8 cellular contexts compared by ENCODE assay signal in the genomic region with DNA sequence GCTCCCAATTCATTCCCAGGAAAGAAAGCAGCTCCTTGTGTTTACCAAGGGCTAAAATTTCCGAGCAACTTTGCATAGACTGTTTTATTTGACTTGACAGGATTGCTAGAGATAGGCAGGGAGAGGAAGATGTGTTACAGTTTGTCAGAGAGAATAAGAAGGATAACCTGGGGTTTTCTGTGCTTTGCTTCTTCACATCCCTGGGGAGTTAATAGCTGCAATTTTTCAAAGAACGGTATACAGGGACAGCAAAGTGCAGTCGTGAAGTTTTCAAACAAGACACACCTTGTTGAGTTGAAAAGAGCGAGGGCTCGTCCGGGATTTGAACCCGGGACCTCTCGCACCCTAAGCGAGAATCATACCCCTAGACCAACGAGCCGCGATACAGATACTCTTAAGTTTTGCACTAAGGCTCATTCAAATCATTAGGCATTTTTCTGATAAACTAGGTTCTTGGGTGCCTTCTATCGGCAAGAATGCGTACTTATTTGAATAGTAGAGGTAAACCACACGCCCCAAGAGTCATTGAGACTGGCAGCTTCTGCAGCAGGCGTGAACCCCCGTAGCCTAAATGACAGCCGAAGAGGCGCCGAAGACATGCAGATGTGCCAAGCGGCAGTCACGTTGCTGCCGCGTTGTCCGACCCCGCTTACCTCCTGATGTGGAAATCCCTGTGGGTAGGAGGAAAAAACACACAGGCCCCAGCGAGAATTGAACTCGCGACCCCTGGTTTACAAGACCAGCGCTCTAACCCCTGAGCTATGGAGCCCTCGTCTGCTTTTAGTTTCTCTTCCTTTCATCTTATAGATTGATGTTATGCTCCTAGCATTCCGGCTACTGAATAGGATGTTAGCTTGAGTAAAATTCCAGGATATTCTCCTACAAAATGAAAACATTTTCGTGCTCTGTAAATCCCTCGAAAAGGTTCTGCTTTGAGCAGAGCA. TPM values are rescaled to one million over a fixed set of nuclear protein-coding genes. Genes with fewer than 3 reads are reported as not detected.
DNase-seq lines count a peak whose midpoint lies in the region; ATAC-seq and TF ChIP-seq lines count a peak whose summit lies in the region.

No MANE protein-coding gene starts in this region.

- H3K27me3 ChIP-seq in HUES64 (ENCODE audit: insufficient read depth, low read length) (no peaks in the 10 kb centered on the region), OCI-LY3 (ENCODE audit: low read depth, low read length) (peaks cover 10% of the 10 kb centered on the region), mucosa of stomach (ENCODE audit: control insufficient read depth, insufficient read depth, low read length) (no peaks in the 10 kb centered on the region)

- DNase-seq in DMS 273 (lab: John Stamatoyannopoulos, UW; ENCODE audit: unreplicated experiment) (peak; percentile 98), activated T-cell treated with anti-CD3 and anti-CD28 coated beads for 4 hours (peak; percentile 79)
- DNase-seq in stimulated activated CD8-positive, alpha-beta memory T cell treated with anti-CD3 and anti-CD28 coated beads, Interleukin-4, amount 100 ng/mL, for 48 hours: peak; percentile 89

- peak overlapping the region; percentile 44; the same call in 1 of the 2 replicates for H3K27ac ChIP-seq in HUES64 (ENCODE audit: low read depth, low read length)
- peak overlapping the region; percentile 76 for H3K27ac ChIP-seq in OCI-LY3 (ENCODE audit: low read length)

- peak overlapping the region; percentile 87 for H3K4me2 ChIP-seq in OCI-LY3 (ENCODE audit: low read length)

- ATAC-seq in GM21528 (IDR thresholded peaks at IDR 0.05; ENCODE audit: low FRiP score, unreplicated experiment): peak; percentile 64
- ATAC-seq in esophagus mucosa: peak; percentile 88

- H3K9me3 ChIP-seq in HUES64 (ENCODE audit: insufficient read depth, low read depth, low read length) (no peaks in the 10 kb centered on the region), OCI-LY3 (ENCODE audit: insufficient read depth, low read length) (no peaks in the 10 kb centered on the region), mucosa of stomach (ENCODE audit: control insufficient read depth, low read length) (no peaks in the 10 kb centered on the region)

- TF ChIP-seq CTCF in OCI-LY3 (IDR thresholded peaks at IDR 0.05; ENCODE audit: low read depth, low read length): peak; percentile 64

- H3K9ac ChIP-seq in HUES64 (ENCODE audit: low read depth, low read length): peak overlapping the region; percentile 69
- peak overlapping the region; percentile 66 for H3K9ac ChIP-seq in OCI-LY3 (ENCODE audit: low read length)
- peak overlapping the region; percentile 72 for H3K9ac ChIP-seq in mucosa of stomach (ENCODE audit: low read length)

- H3K79me2 ChIP-seq in OCI-LY3 (ENCODE audit: low read length): no peaks in the 10 kb centered on the region

- peaks cover 11% of the 10 kb centered on the region for H3K4me1 ChIP-seq in HUES64 (ENCODE audit: insufficient read depth, low read length)
- H3K4me1 ChIP-seq in OCI-LY3 (ENCODE audit: low read length): peaks cover 48% of the 10 kb centered on the region
- no peaks in the 10 kb centered on the region for H3K4me1 ChIP-seq in mucosa of stomach (ENCODE audit: control insufficient read depth, insufficient read depth, low read length)

- H2AFZ ChIP-seq in OCI-LY3 (ENCODE audit: low read depth, low read length): peak overlapping the region; percentile 71

- H4K20me1 ChIP-seq in OCI-LY3 (ENCODE audit: insufficient read depth, low read length): peaks cover 5% of the 10 kb centered on the region

- under 1% methylated on average over 34 of the region's 34 CpGs for WGBS in HUES64

- H3K4me3 ChIP-seq in HUES64 (ENCODE audit: low read length): peak overlapping the region; percentile 80
- H3K4me3 ChIP-seq in OCI-LY3 (ENCODE audit: low read length): peak overlapping the region; percentile 84
- H3K4me3 ChIP-seq in mucosa of stomach (ENCODE audit: low read length): peak overlapping the region; percentile 37

- H3K36me3 ChIP-seq in HUES64 (ENCODE audit: insufficient read depth, low read length) (no peaks in the 10 kb centered on the region), OCI-LY3 (replicated peaks; ENCODE audit: low read depth, low read length) (no peaks in the 10 kb centered on the region), mucosa of stomach (ENCODE audit: control insufficient read depth, insufficient read depth, low read length) (no peaks in the 10 kb centered on the region)

RNA-seq across cellular contexts. Expression of a gene that starts 22.2 kb away (rescaled TPM):
- not detected for polyA plus RNA-seq in HUES64 (2013, experiment 1 of 2)
- not detected for polyA plus RNA-seq in HUES64 (2013, experiment 2 of 2)
- not detected for total RNA-seq in esophagus mucosa

RNA-seq across cellular contexts. Expression of a gene that starts 25.6 kb away (rescaled TPM):
- not detected for polyA plus RNA-seq in HUES64 (2013, experiment 1 of 2)
- not detected for polyA plus RNA-seq in HUES64 (2013, experiment 2 of 2)
- not detected for total RNA-seq in esophagus mucosa

RNA-seq across cellular contexts. Expression of a gene that starts 28.1 kb away (rescaled TPM):
- polyA plus RNA-seq in HUES64 (2013, experiment 1 of 2): not detected
- not detected for polyA plus RNA-seq in HUES64 (2013, experiment 2 of 2)
- not detected for total RNA-seq in esophagus mucosa

RNA-seq across cellular contexts. Expression of a gene that starts 52.5 kb away (rescaled TPM):
- polyA plus RNA-seq in HUES64 (2013, experiment 1 of 2): not detected
- polyA plus RNA-seq in HUES64 (2013, experiment 2 of 2): not detected
- not detected for total RNA-seq in esophagus mucosa

Comparison
In these comparisons a context has a peak if more than half of its experiments do, and no peak if none do; other contexts are left out.
1. Peak in every context shown above with its lines: DNase-seq, ATAC-seq, H3K4me3 ChIP-seq and H3K27ac ChIP-seq.